8 cellular contexts compared by ENCODE assay signal in genomic region chr9:70169222-70169621, GRCh38.
"Had no signal": no experiment of that assay in that cellular context is flagged by ENCODE, and none has a peak within 500 bp of the region (broad histone marks: within the 10 kb centered on the region; RNA-seq: fewer than 3 reads in every experiment).

No MANE protein-coding gene starts in this region.

- H3K4me3 ChIP-seq: GM23248, K562 had no signal

- H3K9ac ChIP-seq: GM23248 had no signal

- ATAC-seq: K562 had no signal

- H3K27ac ChIP-seq: GM23248 had no signal

- DNase-seq: GM23248, GOT3, H9, HCEC 1CT, IMR-90, KG1 had no signal

- FAIRE-seq: HTR-8/SVneo, K562 had no signal

- H2AFZ ChIP-seq: GM23248 had no signal
